13 cellular contexts compared by ENCODE assay signal in genomic region chr7:113143486-113144257, GRCh38. TPM values are rescaled to one million over a fixed set of nuclear protein-coding genes. Genes with fewer than 3 reads are reported as not detected.
A peak's percentile ranks its signal among the peaks of the same experiment; 100 is the strongest.
DNase-seq lines count a peak whose midpoint lies in the region; ATAC-seq, FAIRE-seq and TF ChIP-seq lines count a peak whose summit lies in the region.
"Had no signal": no experiment of that assay in that cellular context is flagged by ENCODE, and none has a peak within 500 bp of the region (broad histone marks: within the 10 kb centered on the region; RNA-seq: fewer than 3 reads in every experiment).

No MANE protein-coding gene starts in this region.

- BruUV-seq in K562 (replicated peaks; lab: Mats Ljungman, UMichigan) = no TSS peak

- H3K4me1 Mint-ChIP-seq in CD4-positive, alpha-beta T cell (ENCODE audit: low read depth) = no peaks in the 10 kb centered on the region
- H3K4me1 Mint-ChIP-seq: CD4-positive, CD25-positive, alpha-beta regulatory T cell had no signal

- 44% methylated on average over 2 of the region's 2 CpGs for WGBS in K562 (ENCODE audit: insufficient coverage, low coverage, missing lambda C conversion rate)

- no peak for DNase-seq in K562 (ENCODE audit: extremely low read depth in 1 of 4, low spot score in 3 of 4)
- no peak for DNase-seq in GM19240 (ENCODE audit: insufficient read length, low spot score)
- no peak for DNase-seq in A172 (ENCODE audit: low spot score)
- DNase-seq in DMS53 treated with DMSO at 0.1 percent for 48 hours (lab: John Stamatoyannopoulos, UW; ENCODE audit: unreplicated experiment) = no peak
- no peak for DNase-seq in CD4-positive, alpha-beta T cell
- DNase-seq: CD4-positive, CD25-positive, alpha-beta regulatory T cell; occipital lobe; trophoblast cell had no signal

- H3K27ac Mint-ChIP-seq in CD4-positive, alpha-beta T cell = no peak overlapping the region
- H3K27ac Mint-ChIP-seq: CD4-positive, CD25-positive, alpha-beta regulatory T cell had no signal

- no peak overlapping the region for H3K4me3 ChIP-seq in K562

- TF ChIP-seq EP300 in K562 (IDR thresholded peaks at IDR 0.05; ENCODE audit: low read length) = no peak

- TF ChIP-seq RAD21 in K562 (CRISPR knock-in tag; conservative IDR thresholded peaks at IDR 0.05 in 1 of 2, IDR thresholded peaks at IDR 0.05 in 1 of 2) = no peak

- CTCF ChIA-PET in K562 (lab: Yijun Ruan, JAX; ENCODE audit: low intra/inter-chr PET ratio) = no interaction called here
- CTCF ChIA-PET in CD4-positive, alpha-beta T cell (lab: Charles Lee) = no interaction called here

- H3K9me3 Mint-ChIP-seq in CD4-positive, alpha-beta T cell = no peaks in the 10 kb centered on the region

- POLR2A ChIA-PET in K562 (lab: Yijun Ruan, JAX) = interaction anchor here (1.0 to 1.1 kb wide), 2 partner anchors 12 to 204 kb away, joined by 3 to 4 read pairs; a partner anchor contains a TSS
- POLR2A ChIA-PET in CD4-positive, alpha-beta T cell (lab: Charles Lee) = no interaction called here

- H3K4me1 ChIP-seq in K562 (replicated peaks in 1 of 2; ENCODE audit: control insufficient read depth in 2 of 2, insufficient read depth in 2 of 2, low read length in 2 of 2) = peaks cover 11 to 54% of the 10 kb centered on the region in 2 experiments

- H3K27me3 ChIP-seq in K562 (ENCODE audit: control insufficient read depth in 2 of 2, insufficient read depth in 2 of 2, low read length in 2 of 2) = no peaks in the 10 kb centered on the region
- peaks cover 6% of the 10 kb centered on the region for H3K27me3 ChIP-seq in CD4-positive, alpha-beta T cell (ENCODE audit: control insufficient read depth, insufficient read depth, low read length)

- H3K79me2 ChIP-seq in K562 (ENCODE audit: control insufficient read depth, insufficient read depth, low read length) = no peaks in the 10 kb centered on the region

- no peaks in the 10 kb centered on the region for H3K9me3 ChIP-seq in K562 (replicated peaks; ENCODE audit: control insufficient read depth, insufficient read depth, low read depth, low read length)
- H3K9me3 ChIP-seq in CD4-positive, alpha-beta T cell (ENCODE audit: control insufficient read depth, low read length) = no peaks in the 10 kb centered on the region

- no peaks in the 10 kb centered on the region for H3K9me1 ChIP-seq in K562 (ENCODE audit: control insufficient read depth, insufficient read depth, low read length)

- H3K27ac ChIP-seq in K562 (ENCODE audit: extremely low read depth, low read depth, low read length) = peak overlapping the region; percentile 69; the same call in 1 of the 3 replicates
- H3K27ac ChIP-seq in CD4-positive, alpha-beta T cell (ENCODE audit: low read depth, low read length) = no peak overlapping the region

- FAIRE-seq in K562 (lab: Jason Lieb, UNC) = no peak
- FAIRE-seq: islet of Langerhans had no signal

- H3K4me3 Mint-ChIP-seq in CD4-positive, alpha-beta T cell = no peak overlapping the region
- H3K4me3 Mint-ChIP-seq: CD4-positive, CD25-positive, alpha-beta regulatory T cell had no signal

- H3K36me3 ChIP-seq in K562 (ENCODE audit: control insufficient read depth, insufficient read depth, low read length) = no peaks in the 10 kb centered on the region; the same call in 2 of the 3 replicates

- intact Hi-C loops in K562 (cut with micrococcal nuclease) = loop anchor here (5.0 kb wide), 1 partner anchor 201 kb away; no protein-coding TSS in a partner anchor
- intact Hi-C loops in CD4-positive, alpha-beta T cell (cut with DNase I, micrococcal nuclease) = loop anchor here in 1 of 2 experiments (5.0 kb wide), 1 partner anchor 51 kb away; no protein-coding TSS in a partner anchor

- H3K27me3 Mint-ChIP-seq in CD4-positive, alpha-beta T cell = peaks cover 17% of the 10 kb centered on the region

- no peak for TF ChIP-seq POLR2A in K562 (conservative IDR thresholded peaks at IDR 0.05)

- H3K36me3 Mint-ChIP-seq in CD4-positive, alpha-beta T cell (ENCODE audit: low read depth) = no peaks in the 10 kb centered on the region
- H3K36me3 Mint-ChIP-seq: CD4-positive, CD25-positive, alpha-beta regulatory T cell had no signal

- H3K4me2 ChIP-seq in K562 (ENCODE audit: insufficient read depth, low read length) = no peak overlapping the region

- TF ChIP-seq CTCF in K562 (IDR thresholded peaks at IDR 0.05 in 2 of 3, conservative IDR thresholded peaks at IDR 0.05 in 1 of 3; ENCODE audit: insufficient read depth in 2 of 3, low read depth in 1 of 3, low read length in 3 of 3) = no peak
- TF ChIP-seq CTCF in CD4-positive, alpha-beta T cell (IDR thresholded peaks at IDR 0.05) = no peak

- H4K20me1 ChIP-seq in K562 (replicated peaks; ENCODE audit: control insufficient read depth, insufficient read depth, low read length) = no peaks in the 10 kb centered on the region

- in situ Hi-C loops in K562 (cut with MboI) = no loop called here

- ATAC-seq in GM18517 (IDR thresholded peaks at IDR 0.05; ENCODE audit: unreplicated experiment) (peak; percentile 63), GM21619 (IDR thresholded peaks at IDR 0.05; ENCODE audit: unreplicated experiment) (peak; percentile 49), HG03378 (IDR thresholded peaks at IDR 0.05; ENCODE audit: unreplicated experiment) (peak; percentile 58), K562 (no peak)
- no peak for ATAC-seq in CD4-positive, alpha-beta T cell (ENCODE audit: poor library complexity)
- ATAC-seq: SK-N-SH treated with all-trans-retinoic acid at 6 μM for 48 hours had no signal

- H2AFZ ChIP-seq in K562 (ENCODE audit: low read depth, low read length) = peak overlapping the region; percentile 82

- no peak overlapping the region for H3K9ac ChIP-seq in K562 (ENCODE audit: insufficient read depth in 1 of 2, low read depth in 2 of 2, low read length in 2 of 2)

TF ChIP-seq in K562, 482 proteins besides CTCF, POLR2A, EP300 and RAD21 (continues in another document):
- TF ChIP-seq ZNF184 (CRISPR knock-in tag; IDR thresholded peaks at IDR 0.05) (no peak), NEUROD1 (IDR thresholded peaks at IDR 0.05; ENCODE audit: borderline replicate concordance, low read depth, low read length, partially characterized antibody) (no peak), ZNF449 (CRISPR knock-in tag; IDR thresholded peaks at IDR 0.05) (peak; percentile 65; the same call in 1 of the 2 replicates), ZNF445 (CRISPR knock-in tag; IDR thresholded peaks at IDR 0.05; ENCODE audit: low read depth) (peak; percentile 70; the same call in 1 of the 2 replicates), FIP1L1 (IDR thresholded peaks at IDR 0.05; ENCODE audit: low read depth, low read length, poor library complexity, severe bottlenecking) (no peak)

RNA-seq across cellular contexts. Expression of gene SMIM30, which starts 25.3 kb away (rescaled TPM):
- 15.1 and 35.9 TPM in 2 replicates for total RNA-seq in K562 (2011; cell fraction: chromatin; rRNA removed; ENCODE audit: low replicate concordance)
- total RNA-seq in K562 (2011; cell fraction: nucleolus; rRNA removed) = 16.5 and 22.2 TPM in 2 replicates
- 31.7 and 51.6 TPM in 2 replicates for total RNA-seq in K562 (2011; cell fraction: nucleoplasm; rRNA removed)
- total RNA-seq in K562 (2014; rRNA removed) (161 and 176 TPM in 2 replicates), K562 (2014; rRNA removed; fragmentation: Illumina TruSeq; extraction: Trizol) (316 and 361 TPM in 2 replicates), K562 (2015; rRNA removed; fragmentation: Illumina TruSeq; extraction: Trizol) (332 and 358 TPM in 2 replicates), K562 (2021) (171 and 197 TPM in 2 replicates)
- polyA plus RNA-seq in K562 (2011; rRNA removed) (202 and 279 TPM in 2 replicates), K562 (2014; fragmentation: Illumina TruSeq; extraction: Trizol) (344 and 367 TPM in 2 replicates), K562 (2014; fragmentation: Nextera tagmentation; extraction: Ambion mirVana) (100 to 1,000 TPM; 675 to 891 TPM), K562 (2014; rRNA removed) (246 and 279 TPM in 2 replicates)
- polyA plus RNA-seq in K562 (2011; cell fraction: cytosol; rRNA removed) = 68.2 and 91.2 TPM in 2 replicates
- polyA plus RNA-seq in K562 (2011; cell fraction: nucleus; rRNA removed) = 45.6 and 77.5 TPM in 2 replicates
- 168 and 209 TPM in 2 replicates for polyA plus RNA-seq in K562 (2012)
- 77.7 and 80.9 TPM in 2 replicates for polyA minus RNA-seq in K562 (2011; rRNA and poly(A)+ RNA removed)
- 32.0 and 35.2 TPM in 2 replicates for polyA minus RNA-seq in K562 (2011; cell fraction: cytosol; rRNA and poly(A)+ RNA removed)
- 9.6 and 26.2 TPM in 2 replicates for polyA minus RNA-seq in K562 (2011; cell fraction: nucleus; rRNA and poly(A)+ RNA removed)
- total RNA-seq in A172 (2014; rRNA removed; shearing (Covaris generic)) = 123 and 150 TPM in 2 replicates
- 1 to 10 TPM; 2.7 to 3.5 TPM for total RNA-seq in CD4-positive, alpha-beta T cell

RNA-seq across cellular contexts. Expression of gene GPR85, which starts 57.0 kb away (rescaled TPM):
- total RNA-seq in K562 (2011; cell fraction: chromatin; rRNA removed; ENCODE audit: low replicate concordance) = 1.1 and 1.4 TPM in 2 replicates
- total RNA-seq in K562 (2011; cell fraction: nucleolus; rRNA removed) = 0.50 and 0.53 TPM in 2 replicates
- total RNA-seq in K562 (2011; cell fraction: nucleoplasm; rRNA removed) = 2.2 and 2.4 TPM in 2 replicates
- total RNA-seq in K562 (2014; rRNA removed) = 2.9 and 3.3 TPM in 2 replicates
- 6.4 and 7.8 TPM in 2 replicates for total RNA-seq in K562 (2014; rRNA removed; fragmentation: Illumina TruSeq; extraction: Trizol)
- total RNA-seq in K562 (2015; rRNA removed; fragmentation: Illumina TruSeq; extraction: Trizol) = 18.2 and 19.0 TPM in 2 replicates
- 4.6 and 5.0 TPM in 2 replicates for total RNA-seq in K562 (2021)
- polyA plus RNA-seq in K562 (2011; rRNA removed) = 2.9 and 3.3 TPM in 2 replicates
- polyA plus RNA-seq in K562 (2011; cell fraction: cytosol; rRNA removed) = 1.4 and 2.7 TPM in 2 replicates
- polyA plus RNA-seq in K562 (2011; cell fraction: nucleus; rRNA removed) = 2.5 and 3.6 TPM in 2 replicates
- 5.5 and 9.8 TPM in 2 replicates for polyA plus RNA-seq in K562 (2012)
- 4.7 and 6.6 TPM in 2 replicates for polyA plus RNA-seq in K562 (2014; fragmentation: Illumina TruSeq; extraction: Trizol)
- 1 to 10 TPM; 2.9 to 3.3 TPM for polyA plus RNA-seq in K562 (2014; fragmentation: Nextera tagmentation; extraction: Ambion mirVana)
- polyA plus RNA-seq in K562 (2014; rRNA removed) = 4.0 and 4.9 TPM in 2 replicates
- 3.3 and 6.2 TPM in 2 replicates for polyA minus RNA-seq in K562 (2011; rRNA and poly(A)+ RNA removed)
- polyA minus RNA-seq in K562 (2011; cell fraction: cytosol; rRNA and poly(A)+ RNA removed) = 1.0 and 1.1 TPM in 2 replicates
- 1.9 and 7.3 TPM in 2 replicates for polyA minus RNA-seq in K562 (2011; cell fraction: nucleus; rRNA and poly(A)+ RNA removed)
- 2.4 and 7.0 TPM in 2 replicates for total RNA-seq in A172 (2014; rRNA removed; shearing (Covaris generic))
- total RNA-seq in CD4-positive, alpha-beta T cell = not detected
- total RNA-seq: CD4-positive, CD25-positive, alpha-beta regulatory T cell had no signal
- polyA plus RNA-seq: CD4-positive, CD25-positive, alpha-beta regulatory T cell had no signal

Comparison
In these comparisons a context has a peak if more than half of its experiments do, and no peak if none do; other contexts are left out.
1. ATAC-seq: peak in GM18517 (single experiment), GM21619 (single experiment) and HG03378 (single experiment); none in K562 (single experiment) and CD4-positive, alpha-beta T cell (single experiment).